8 cellular contexts compared by ENCODE assay signal in the genomic region with DNA sequence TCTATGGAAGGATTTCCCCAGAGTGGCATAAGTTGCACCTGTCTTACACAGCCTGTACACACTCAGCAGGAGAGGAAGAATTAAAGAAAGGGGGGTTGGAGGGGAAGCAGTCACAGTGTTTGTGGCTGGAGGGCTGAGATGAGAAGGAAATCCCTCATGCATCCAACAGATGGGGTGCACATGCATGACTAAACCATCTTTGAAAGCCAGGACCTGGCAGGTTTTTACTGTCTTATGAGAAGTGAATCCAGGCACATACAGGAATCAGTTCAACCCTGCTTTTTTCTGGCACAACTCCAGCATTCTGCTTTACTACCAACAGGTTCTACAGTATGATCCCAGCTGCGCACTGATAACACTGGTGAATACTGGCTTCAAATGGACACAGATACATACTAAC.
DNase-seq lines count a peak whose midpoint lies in the region; ATAC-seq, FAIRE-seq and TF ChIP-seq lines count a peak whose summit lies in the region.

No MANE protein-coding gene starts in this region.

- no peak for FAIRE-seq in HepG2 (lab: Jason Lieb, UNC)

- no peaks in the 10 kb centered on the region for H3F3A ChIP-seq in GM23338 (replicated peaks; ENCODE audit: low read depth)

- no TSS peak for BruUV-seq in HepG2 (replicated peaks; lab: Mats Ljungman, UMichigan)

- no peaks in the 10 kb centered on the region for H4K20me1 ChIP-seq in GM23338 (replicated peaks; ENCODE audit: insufficient read depth)
- H4K20me1 ChIP-seq in HepG2 (ENCODE audit: insufficient read depth, low read length): no peaks in the 10 kb centered on the region

- H2AFZ ChIP-seq in GM23338: no peak overlapping the region
- H2AFZ ChIP-seq in HepG2 (ENCODE audit: low read length): no peak overlapping the region

- ATAC-seq in GM23338: peak; percentile 25; the same call in 1 of the 3 replicates
- ATAC-seq in stimulated activated memory B cell treated with anti-CD40 and anti-IgM and Interleukin-4, amounts not matched to agents 10 μg/mL and 1 μg/mL and 100 μg/mL, for 72 hours: no peak
- ATAC-seq in HepG2: no peak
- ATAC-seq in activated CD8-positive, alpha-beta T cell treated with anti-CD3 and anti-CD28 coated beads, Interleukin-2, amount 10 ng/mL, durations not matched to agents 7 days and 5 days: no peak

- H3K4me1 Mint-ChIP-seq in GM23338: peaks cover 34% of the 10 kb centered on the region
- H3K4me1 Mint-ChIP-seq in stimulated activated memory B cell treated with anti-CD40 and anti-IgM and Interleukin-4, amounts not matched to agents 10 μg/mL and 1 μg/mL and 100 μg/mL, for 72 hours: no peaks in the 10 kb centered on the region
- H3K4me1 Mint-ChIP-seq in activated CD8-positive, alpha-beta T cell treated with anti-CD3 and anti-CD28 coated beads, Interleukin-2, amount 10 ng/mL, durations not matched to agents 7 days and 5 days (ENCODE audit: low read depth): no peaks in the 10 kb centered on the region

- no peaks in the 10 kb centered on the region for H3K9me3 Mint-ChIP-seq in GM23338
- peaks cover 2% of the 10 kb centered on the region for H3K9me3 Mint-ChIP-seq in stimulated activated memory B cell treated with anti-CD40 and anti-IgM and Interleukin-4, amounts not matched to agents 10 μg/mL and 1 μg/mL and 100 μg/mL, for 72 hours
- no peaks in the 10 kb centered on the region for H3K9me3 Mint-ChIP-seq in activated CD8-positive, alpha-beta T cell treated with anti-CD3 and anti-CD28 coated beads, Interleukin-2, amount 10 ng/mL, durations not matched to agents 7 days and 5 days (ENCODE audit: insufficient read depth)

- in situ Hi-C loops in HepG2 (cut with HindIII; ENCODE audit: extremely low pct_ligation_motif_present, low pct_unique_long_range_greater_than_20kb): no loop called here

- peak; percentile 24 for DNase-seq in GM23338 (ENCODE audit: low spot score)
- peak; percentile 34 for DNase-seq in NCI-H2029 treated with DMSO at 0.1 percent for 48 hours (lab: John Stamatoyannopoulos, UW)
- peak; percentile 35 for DNase-seq in SK-N-MC (ENCODE audit: low read depth, low spot score)
- peak; percentile 40 for DNase-seq in islet precursor cell
- no peak for DNase-seq in CD1c-positive myeloid dendritic cell (ENCODE audit: extremely low spot score)
- DNase-seq in HepG2 (ENCODE audit: low spot score): no peak
- no peak for DNase-seq in activated CD8-positive, alpha-beta T cell treated with anti-CD3 and anti-CD28 coated beads, Interleukin-2, amount 10 ng/mL, durations not matched to agents 7 days and 5 days

- H3K36me3 Mint-ChIP-seq in GM23338 (ENCODE audit: low read depth): no peaks in the 10 kb centered on the region; the same call in 2 of the 3 replicates
- H3K36me3 Mint-ChIP-seq in stimulated activated memory B cell treated with anti-CD40 and anti-IgM and Interleukin-4, amounts not matched to agents 10 μg/mL and 1 μg/mL and 100 μg/mL, for 72 hours: no peaks in the 10 kb centered on the region
- no peaks in the 10 kb centered on the region for H3K36me3 Mint-ChIP-seq in activated CD8-positive, alpha-beta T cell treated with anti-CD3 and anti-CD28 coated beads, Interleukin-2, amount 10 ng/mL, durations not matched to agents 7 days and 5 days (ENCODE audit: low read depth)

- H3K4me1 ChIP-seq in GM23338 (ENCODE audit: insufficient read depth) (peaks cover 14% of the 10 kb centered on the region), HepG2 (ENCODE audit: insufficient read depth, low read length) (no peaks in the 10 kb centered on the region)

- H3K9ac ChIP-seq in SK-N-MC (ENCODE audit: insufficient read length): no peak overlapping the region
- H3K9ac ChIP-seq in HepG2 (ENCODE audit: insufficient read depth, low read depth, low read length): no peak overlapping the region

- no peak for TF ChIP-seq RAD21 in HepG2 (CRISPR knock-in tag; IDR thresholded peaks at IDR 0.05)

- TF ChIP-seq POLR2A in HepG2 (IDR thresholded peaks at IDR 0.05; ENCODE audit: insufficient read depth in 1 of 2, low read depth in 2 of 2, low read length in 2 of 2): no peak

- 48% methylated on average over 1 of the region's 1 CpG for WGBS in HepG2 (ENCODE audit: low lambda C conversion rate)

- no peaks in the 10 kb centered on the region for H3K9me2 ChIP-seq in GM23338 (ENCODE audit: insufficient read depth)

- H3K4me2 ChIP-seq in GM23338: no peak overlapping the region
- no peak overlapping the region for H3K4me2 ChIP-seq in HepG2 (ENCODE audit: low read depth, low read length)

- H3K9me3 ChIP-seq in SK-N-MC (ENCODE audit: low read depth, low read length) (no peaks in the 10 kb centered on the region), HepG2 (ENCODE audit: low read length) (no peaks in the 10 kb centered on the region)

- POLR2A ChIA-PET in HepG2 (lab: Yijun Ruan, JAX): no interaction called here
- POLR2A ChIA-PET in activated CD8-positive, alpha-beta T cell treated with anti-CD3 and anti-CD28 coated beads, Interleukin-2, amount 10 ng/mL, durations not matched to agents 7 days and 5 days (lab: Charles Lee): no interaction called here

- TF ChIP-seq EP300 in HepG2 (IDR thresholded peaks at IDR 0.05; ENCODE audit: low read depth in 2 of 2, low read length in 2 of 2) (no peak), HepG2 (CRISPR knock-in tag; IDR thresholded peaks at IDR 0.05; ENCODE audit: borderline replicate concordance) (no peak)

- H3K27ac Mint-ChIP-seq in GM23338: peak overlapping the region; percentile 37
- no peak overlapping the region for H3K27ac Mint-ChIP-seq in stimulated activated memory B cell treated with anti-CD40 and anti-IgM and Interleukin-4, amounts not matched to agents 10 μg/mL and 1 μg/mL and 100 μg/mL, for 72 hours
- no peak overlapping the region for H3K27ac Mint-ChIP-seq in activated CD8-positive, alpha-beta T cell treated with anti-CD3 and anti-CD28 coated beads, Interleukin-2, amount 10 ng/mL, durations not matched to agents 7 days and 5 days

- no peak overlapping the region for H3K4me3 Mint-ChIP-seq in GM23338
- H3K4me3 Mint-ChIP-seq in stimulated activated memory B cell treated with anti-CD40 and anti-IgM and Interleukin-4, amounts not matched to agents 10 μg/mL and 1 μg/mL and 100 μg/mL, for 72 hours: no peak overlapping the region
- no peak overlapping the region for H3K4me3 Mint-ChIP-seq in activated CD8-positive, alpha-beta T cell treated with anti-CD3 and anti-CD28 coated beads, Interleukin-2, amount 10 ng/mL, durations not matched to agents 7 days and 5 days

- H3K36me3 ChIP-seq in GM23338 (ENCODE audit: insufficient read depth) (no peaks in the 10 kb centered on the region), SK-N-MC (ENCODE audit: insufficient read depth, low read length) (peaks cover 16% of the 10 kb centered on the region), HepG2 (replicated peaks in 1 of 2; ENCODE audit: control insufficient read depth in 1 of 2, insufficient read depth in 2 of 2, low read length in 2 of 2) (no peaks in the 10 kb centered on the region)

- no peak overlapping the region for H3K4me3 ChIP-seq in GM23338
- H3K4me3 ChIP-seq in SK-N-MC: no peak overlapping the region
- no peak overlapping the region for H3K4me3 ChIP-seq in HepG2 (replicated peaks in 1 of 3; ENCODE audit: insufficient read depth in 1 of 3, low read depth in 2 of 3, low read length in 3 of 3)

- H3K27me3 Mint-ChIP-seq in GM23338 (ENCODE audit: insufficient read depth, low read depth, poor library complexity): no peaks in the 10 kb centered on the region
- no peaks in the 10 kb centered on the region for H3K27me3 Mint-ChIP-seq in stimulated activated memory B cell treated with anti-CD40 and anti-IgM and Interleukin-4, amounts not matched to agents 10 μg/mL and 1 μg/mL and 100 μg/mL, for 72 hours
- H3K27me3 Mint-ChIP-seq in activated CD8-positive, alpha-beta T cell treated with anti-CD3 and anti-CD28 coated beads, Interleukin-2, amount 10 ng/mL, durations not matched to agents 7 days and 5 days (ENCODE audit: low read depth): no peaks in the 10 kb centered on the region

- intact Hi-C loops in HepG2 (cut with micrococcal nuclease; ENCODE audit: unreplicated experiment): no loop called here

- CTCF ChIA-PET in HepG2 (lab: Yijun Ruan, JAX; ENCODE audit: low intra/inter-chr PET ratio, low total read pairs): no interaction called here
- CTCF ChIA-PET in activated CD8-positive, alpha-beta T cell treated with anti-CD3 and anti-CD28 coated beads, Interleukin-2, amount 10 ng/mL, durations not matched to agents 7 days and 5 days (lab: Charles Lee): no interaction called here

- H3K27ac ChIP-seq in GM23338 (ENCODE audit: low read depth): no peak overlapping the region
- peak overlapping the region; percentile 72 for H3K27ac ChIP-seq in SK-N-MC
- H3K27ac ChIP-seq in HepG2 (ENCODE audit: extremely low read length, insufficient read depth, low read length): no peak overlapping the region

- TF ChIP-seq CTCF in GM23338 (conservative IDR thresholded peaks at IDR 0.05; ENCODE audit: low read depth in 2 of 2) (0 out of 4 replicates have a peak, but pooled peaks of 1 of the 2 experiments have one; percentile 7), HepG2 (CRISPR knock-in tag; IDR thresholded peaks at IDR 0.05) (no peak)

- no peaks in the 10 kb centered on the region for H3K27me3 ChIP-seq in GM23338 (ENCODE audit: insufficient read depth)
- no peaks in the 10 kb centered on the region for H3K27me3 ChIP-seq in HepG2 (ENCODE audit: control insufficient read depth in 1 of 2, insufficient read depth in 2 of 2, low read length in 2 of 2)

- H3K79me2 ChIP-seq in GM23338 (replicated peaks; ENCODE audit: insufficient read depth) (no peaks in the 10 kb centered on the region), HepG2 (ENCODE audit: insufficient read depth, low read length) (no peaks in the 10 kb centered on the region)

TF ChIP-seq in GM23338, 12 proteins besides CTCF, POLR2A, EP300 and RAD21 (continues in another document):
- no peak for TF ChIP-seq ETS1 (IDR thresholded peaks at IDR 0.05)

TF ChIP-seq in HepG2, 621 proteins besides CTCF, POLR2A, EP300 and RAD21:
- TF ChIP-seq ELF3 (CRISPR knock-in tag; IDR thresholded peaks at IDR 0.05) (no peak), JARID2 (CRISPR knock-in tag; IDR thresholded peaks at IDR 0.05; ENCODE audit: insufficient replicate concordance) (no peak)
TF ChIP-seq in HepG2: peak in this region for 0.

Comparison
In these comparisons a context has a peak if more than half of its experiments do, and no peak if none do; other contexts are left out.
1. DNase-seq: peak in GM23338 (single experiment), NCI-H2029 treated with DMSO at 0.1 percent for 48 hours (single experiment), SK-N-MC (single experiment) and islet precursor cell (single experiment); none in CD1c-positive myeloid dendritic cell (single experiment), HepG2 (single experiment) and activated CD8-positive, alpha-beta T cell treated with anti-CD3 and anti-CD28 coated beads, Interleukin-2, amount 10 ng/mL, durations not matched to agents 7 days and 5 days (single experiment).